17 cellular contexts compared by ENCODE assay signal in genomic region chr12:109671482-109671881, GRCh38. TPM values are rescaled to one million over a fixed set of nuclear protein-coding genes. Genes with fewer than 3 reads are reported as not detected.
DNase-seq lines count a peak whose midpoint lies in the region; ATAC-seq, FAIRE-seq and TF ChIP-seq lines count a peak whose summit lies in the region.
"Had no signal": no experiment of that assay in that cellular context is flagged by ENCODE, and none has a peak within 500 bp of the region (broad histone marks: within the 10 kb centered on the region; RNA-seq: fewer than 3 reads in every experiment).

No MANE protein-coding gene starts in this region.

- H3K9me3 ChIP-seq in mammary epithelial cell (replicated peaks; ENCODE audit: insufficient read depth, low read length) (no peaks in the 10 kb centered on the region), breast epithelium (no peaks in the 10 kb centered on the region), small intestine (ENCODE audit: control insufficient read depth, low read depth) (no peaks in the 10 kb centered on the region)
- H3K9me3 ChIP-seq: Caco-2 had no signal

- BruUV-seq in mammary epithelial cell (replicated peaks; lab: Mats Ljungman, UMichigan): no TSS peak

- H3K27me3 ChIP-seq in mammary epithelial cell (ENCODE audit: insufficient read depth, low read length) (no peaks in the 10 kb centered on the region), breast epithelium (no peaks in the 10 kb centered on the region), foreskin keratinocyte (peaks cover 20% of the 10 kb centered on the region), small intestine (ENCODE audit: control insufficient read depth in 2 of 2, insufficient read depth in 2 of 2, low read length in 2 of 2) (peaks cover 0 to 5% of the 10 kb centered on the region in 2 donors)
- H3K27me3 ChIP-seq: BLaER1 had no signal

- FAIRE-seq in small intestine (lab: Jason Lieb, UNC): no peak
- FAIRE-seq: GM19239 had no signal

- in situ Hi-C loops in mammary epithelial cell (cut with MboI; ENCODE audit: low sequenced_read_pairs in 2 of 2): no loop called here

- no peak overlapping the region for H3K4me3 ChIP-seq in mammary epithelial cell (replicated peaks in 1 of 3; ENCODE audit: insufficient read depth in 1 of 3, low read depth in 2 of 3, low read length in 3 of 3)
- H3K4me3 ChIP-seq in breast epithelium: no peak overlapping the region
- no peak overlapping the region for H3K4me3 ChIP-seq in small intestine (ENCODE audit: low read depth in 1 of 2, low read length in 2 of 2)
- H3K4me3 ChIP-seq: BLaER1 had no signal

- DNase-seq in mammary epithelial cell (peak; percentile 34), breast epithelium (ENCODE audit: low spot score in 2 of 2) (no peak), foreskin keratinocyte (peak in 1 of 2 donors; percentile 42), renal cortical epithelial cell (ENCODE audit: low read depth) (peak; percentile 65), small intestine (no peak), GF-D8 (lab: John Stamatoyannopoulos, UW) (no peak), HT-29 (ENCODE audit: low spot score) (no peak)
- DNase-seq: AML-193; Caco-2; CD8-positive, alpha-beta memory T cell; DND-41; GDM1; HCEC 1CT; HFFc6 had no signal

- dilution Hi-C loops in mammary epithelial cell (cut with HindIII; ENCODE audit: low sequenced_read_pairs): no loop called here

- intact Hi-C loops in mammary epithelial cell (cut with micrococcal nuclease): no loop called here
- intact Hi-C loops in breast epithelium (cut with DNase I; ENCODE audit: low total_unique reads): no loop called here

- CTCF ChIA-PET in mammary epithelial cell (lab: Charles Lee; ENCODE audit: low non-redundant PET): no interaction called here

- TF ChIP-seq CTCF in mammary epithelial cell (conservative IDR thresholded peaks at IDR 0.05 in 1 of 2, IDR thresholded peaks at IDR 0.05 in 1 of 2; ENCODE audit: extremely low read depth in 1 of 2, insufficient read depth in 1 of 2, low read depth in 1 of 2, low read length in 2 of 2): no peak
- no peak for TF ChIP-seq CTCF in breast epithelium (IDR thresholded peaks at IDR 0.05)
- no peak for TF ChIP-seq CTCF in foreskin keratinocyte (conservative IDR thresholded peaks at IDR 0.05)

- TF ChIP-seq POLR2A in breast epithelium (IDR thresholded peaks at IDR 0.05): no peak

- H3K27ac ChIP-seq in mammary epithelial cell (ENCODE audit: insufficient read depth, low read depth, low read length): no peak overlapping the region
- H3K27ac ChIP-seq in breast epithelium: no peak overlapping the region
- H3K27ac ChIP-seq in foreskin keratinocyte: no peak overlapping the region
- H3K27ac ChIP-seq in small intestine (ENCODE audit: low read depth in 1 of 2, low read length in 1 of 2): no peak overlapping the region
- H3K27ac ChIP-seq: 22Rv1, BLaER1 had no signal

- H3K9ac ChIP-seq in mammary epithelial cell (ENCODE audit: insufficient read depth, low read length): no peak overlapping the region
- H3K9ac ChIP-seq: BLaER1 had no signal

- H3K4me1 ChIP-seq in mammary epithelial cell (ENCODE audit: insufficient read depth, low read length): no peaks in the 10 kb centered on the region
- H3K4me1 ChIP-seq in breast epithelium: no peaks in the 10 kb centered on the region
- peaks cover 5% of the 10 kb centered on the region for H3K4me1 ChIP-seq in foreskin keratinocyte
- H3K4me1 ChIP-seq in small intestine (ENCODE audit: control insufficient read depth in 2 of 2, insufficient read depth in 1 of 2, low read depth in 1 of 2, low read length in 1 of 2): no peaks in the 10 kb centered on the region
- H3K4me1 ChIP-seq: BLaER1, Caco-2 had no signal

- WGBS in mammary epithelial cell (ENCODE audit: low coverage, missing lambda C conversion rate): 60% methylated on average over 3 of the region's 3 CpGs
- 27 to 55% (median 31%) methylated on average over 3 of the region's 3 CpGs for WGBS in small intestine, 3 donors

- H2AFZ ChIP-seq in mammary epithelial cell (ENCODE audit: low read depth, low read length): no peak overlapping the region

- no peaks in the 10 kb centered on the region for H3K79me2 ChIP-seq in mammary epithelial cell (ENCODE audit: insufficient read depth, low read length)

- H4K20me1 ChIP-seq in mammary epithelial cell (ENCODE audit: insufficient read depth, low read length): no peaks in the 10 kb centered on the region
- H4K20me1 ChIP-seq: BLaER1 had no signal

- H3K4me2 ChIP-seq in mammary epithelial cell (ENCODE audit: insufficient read depth, low read depth, low read length): no peak overlapping the region
- H3K4me2 ChIP-seq: BLaER1 had no signal

- H3K36me3 ChIP-seq in mammary epithelial cell (ENCODE audit: insufficient read depth, low read length) (no peaks in the 10 kb centered on the region), breast epithelium (no peaks in the 10 kb centered on the region), small intestine (ENCODE audit: control insufficient read depth in 2 of 2, insufficient read depth in 2 of 2, low read length in 2 of 2) (no peaks in the 10 kb centered on the region)
- H3K36me3 ChIP-seq: BLaER1 had no signal

- ATAC-seq in foreskin keratinocyte: peak; percentile 21

RNA-seq across cellular contexts. Expression of gene FAM222A, which starts 42.1 kb away (rescaled TPM):
- 1 to 10 TPM in 1 of 2 donors, under 1 TPM in 1; 0.50 to 1.3 TPM for total RNA-seq in mammary epithelial cell
- polyA plus RNA-seq in mammary epithelial cell: 0.71 TPM
- polyA minus RNA-seq in mammary epithelial cell: 2.1 TPM
- 1 to 10 TPM in 2 of 3 donors, under 1 TPM in 1; 0.32 to 7.3 (median 1.3) TPM for total RNA-seq in breast epithelium
- total RNA-seq in foreskin keratinocyte: 0.31 and 0.53 TPM in 2 replicates
- 0.37 and 0.39 TPM in 2 replicates for polyA plus RNA-seq in foreskin keratinocyte
- total RNA-seq in renal cortical epithelial cell: 0.35 and 3.1 TPM in 2 replicates
- polyA plus RNA-seq in small intestine: 1 to 10 TPM; 1.6 to 7.5 (median 3.4) TPM
- total RNA-seq in HT-29 (2014; rRNA removed; shearing (Covaris generic)): 4.8 and 5.1 TPM in 2 replicates

Comparison
In these comparisons a context has a peak if more than half of its experiments do, and no peak if none do; other contexts are left out.
1. DNase-seq: peak in mammary epithelial cell (single experiment) and renal cortical epithelial cell (single experiment); none in breast epithelium (0 of 2), small intestine (single experiment), GF-D8 (single experiment) and HT-29 (single experiment).